9 cellular contexts compared by ENCODE assay signal in the genomic region with DNA sequence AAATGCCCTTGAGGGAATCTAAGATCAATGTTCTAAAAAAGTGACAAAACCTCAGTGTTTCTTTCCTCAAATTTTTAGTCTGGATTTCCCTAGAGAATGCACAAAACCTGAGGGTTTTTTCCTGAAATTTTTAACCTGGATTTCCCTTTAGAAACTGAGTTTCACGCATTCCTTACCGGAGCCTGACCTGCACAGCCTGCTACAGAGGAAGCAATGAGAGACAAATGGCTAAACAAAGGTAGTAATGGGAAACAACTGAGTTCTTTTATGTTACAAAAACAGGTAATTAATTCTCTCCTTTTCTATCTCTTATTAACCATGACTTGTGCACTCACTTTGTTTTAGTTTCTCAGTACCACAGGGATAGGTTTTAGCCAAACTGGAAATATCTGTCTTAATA.
"Had no signal": no experiment of that assay in that cellular context is flagged by ENCODE, and none has a peak within 500 bp of the region (broad histone marks: within the 10 kb centered on the region; RNA-seq: fewer than 3 reads in every experiment).

No MANE protein-coding gene starts in this region.

- H3K9me3 Mint-ChIP-seq: H9, HFFc6 had no signal

- H3K27ac Mint-ChIP-seq: H9, HFFc6 had no signal

- H3K9me3 ChIP-seq: HAP-1 had no signal

- DNase-seq: GM23248, GOT3, H7, H9, HCEC 1CT, HFFc6 had no signal

- H3K36me3 ChIP-seq: HAP-1 had no signal

- FAIRE-seq: H54 had no signal

- H3K9ac ChIP-seq: GM23248 had no signal

- ATAC-seq: HCT116 had no signal

- H3K4me3 Mint-ChIP-seq: H9, HFFc6 had no signal

- H2AFZ ChIP-seq: GM23248 had no signal

- H3K27ac ChIP-seq: GM23248 had no signal

- H3K4me1 ChIP-seq: HAP-1 had no signal

- H3K4me3 ChIP-seq: GM23248, HAP-1 had no signal
